In the genomic region with DNA sequence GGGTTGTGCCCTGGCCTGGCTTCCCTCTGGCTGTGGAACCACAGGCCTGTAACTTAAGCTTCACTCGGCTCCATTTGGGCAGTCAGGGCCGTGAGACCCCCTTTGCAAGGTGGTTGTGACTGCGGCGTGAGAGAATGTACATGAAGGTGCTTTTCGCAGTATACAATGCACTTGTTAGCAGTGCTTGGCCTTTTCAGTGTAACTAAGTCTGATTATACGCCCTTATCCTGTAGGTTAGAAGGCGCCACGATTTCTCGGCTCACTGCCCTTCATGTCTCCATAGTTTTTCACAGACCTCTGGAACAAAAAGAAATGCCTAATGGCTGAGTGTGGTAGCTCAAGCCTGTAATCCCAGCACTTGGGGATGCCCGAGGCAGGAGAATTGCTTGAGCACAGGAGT, we compare ENCODE assay signal across 1 cellular context.
TF ChIP-seq lines count a peak whose summit lies in the region.

No MANE protein-coding gene starts in this region.

TF ChIP-seq in HCT116, 20 proteins besides CTCF, POLR2A, EP300 and RAD21 (continued from another document):
- TF ChIP-seq EGR1 (IDR thresholded peaks at IDR 0.05; ENCODE audit: low read depth): no peak
- TF ChIP-seq JUND (IDR thresholded peaks at IDR 0.05): no peak
- TF ChIP-seq SIN3A (IDR thresholded peaks at IDR 0.05; ENCODE audit: low read depth): no peak
- TF ChIP-seq FOSL1 (IDR thresholded peaks at IDR 0.05; ENCODE audit: low read depth): no peak
- no peak for TF ChIP-seq SP1 (IDR thresholded peaks at IDR 0.05; ENCODE audit: low read depth)
